ENCODE assay signal across 15 cellular contexts in genomic region chr9:23849379-23849778, GRCh38. TPM values are rescaled to one million over a fixed set of nuclear protein-coding genes. Genes with fewer than 3 reads are reported as not detected.
A peak's percentile ranks its signal among the peaks of the same experiment; 100 is the strongest.
DNase-seq lines count a peak whose midpoint lies in the region; TF ChIP-seq lines count a peak whose summit lies in the region.
"Had no signal": no experiment of that assay in that cellular context is flagged by ENCODE, and none has a peak within 500 bp of the region (broad histone marks: within the 10 kb centered on the region; RNA-seq: fewer than 3 reads in every experiment).

No MANE protein-coding gene starts in this region.

- H3K4me2 ChIP-seq in MM.1S (ENCODE audit: low read depth, low read length): 0 out of 2 replicates have a peak overlapping the region, but pooled peaks have one; percentile 24

- no peaks in the 10 kb centered on the region for H3F3A ChIP-seq in MM.1S (ENCODE audit: insufficient read depth, low read length)

- H3K36me3 ChIP-seq in MM.1S (replicated peaks; ENCODE audit: insufficient read depth, low read length) (no peaks in the 10 kb centered on the region), esophagus muscularis mucosa (no peaks in the 10 kb centered on the region), neuron (ENCODE audit: insufficient read depth, low read length) (no peaks in the 10 kb centered on the region)
- H3K36me3 ChIP-seq: right lobe of liver had no signal

- TF ChIP-seq POLR2A in esophagus muscularis mucosa (IDR thresholded peaks at IDR 0.05; ENCODE audit: low read depth): no peak

- no peak for DNase-seq in MM.1S
- no peak for DNase-seq in esophagus muscularis mucosa (ENCODE audit: extremely low spot score)
- no peak for DNase-seq in NK-92 (lab: John Stamatoyannopoulos, UW; ENCODE audit: unreplicated experiment)
- no peak for DNase-seq in HUDEP-2 (lab: John Stamatoyannopoulos, UW; ENCODE audit: unreplicated experiment in 76 of 76)
- no peak for DNase-seq in activated CD8-positive, alpha-beta memory T cell treated with anti-CD3 and anti-CD28 coated beads, Interleukin-2, amount 50 U/mL, for 4 hours
- no peak for DNase-seq in NCI-H2227 treated with DMSO at 0.1 percent for 48 hours (lab: John Stamatoyannopoulos, UW)
- DNase-seq: activated CD8-positive, alpha-beta T cell treated with anti-CD3 and anti-CD28 coated beads for 36 hours; IMR-90; left colon; NCI-H1092 treated with DMSO at 0.1 percent for 48 hours; right lobe of liver; stimulated activated CD4-positive, alpha-beta T cell treated with anti-CD3 and anti-CD28 coated beads, Interleukin-4, amount 100 ng/mL, for 4 hours had no signal

- TF ChIP-seq CTCF in MM.1S (IDR thresholded peaks at IDR 0.05; ENCODE audit: low read length) (no peak), esophagus muscularis mucosa (IDR thresholded peaks at IDR 0.05) (no peak)

- intact Hi-C loops in esophagus muscularis mucosa (cut with DNase I): no loop called here

- H4K20me1 ChIP-seq in MM.1S (ENCODE audit: insufficient read depth, low read length): no peaks in the 10 kb centered on the region

- H3K4me3 ChIP-seq in GM08714 (ENCODE audit: low read length) (peak overlapping the region; percentile 23; the same call in 1 of the 2 replicates), MM.1S (ENCODE audit: low read length) (no peak overlapping the region; the same call in 1 of the 2 replicates), esophagus muscularis mucosa (peak overlapping the region in 3 of 4 donors; percentile 52 to 63 (median 55)), neuron (ENCODE audit: low read length) (peak overlapping the region; percentile 81)
- H3K4me3 ChIP-seq: right lobe of liver had no signal

- H2AFZ ChIP-seq in MM.1S (ENCODE audit: low read length) (no peak overlapping the region), neuron (ENCODE audit: low read depth, low read length) (peak overlapping the region; percentile 95)

- H3K27ac ChIP-seq in MM.1S (ENCODE audit: low read length) (no peak overlapping the region), esophagus muscularis mucosa (replicated peaks in 1 of 4) (no peak overlapping the region)
- H3K27ac ChIP-seq: right lobe of liver had no signal

- no peaks in the 10 kb centered on the region for H3K79me2 ChIP-seq in MM.1S (ENCODE audit: low read length)

- H3K27me3 ChIP-seq in MM.1S (replicated peaks; ENCODE audit: insufficient read depth, low read length) (no peaks in the 10 kb centered on the region), esophagus muscularis mucosa (peaks cover 0 to 38% (median 4%) of the 10 kb centered on the region in 4 donors), neuron (ENCODE audit: insufficient read depth, low read length) (no peaks in the 10 kb centered on the region)

- no peak for TF ChIP-seq EP300 in esophagus muscularis mucosa (IDR thresholded peaks at IDR 0.05)

- H3K4me1 ChIP-seq in MM.1S (ENCODE audit: low read length) (no peaks in the 10 kb centered on the region), esophagus muscularis mucosa (peaks cover 9 to 26% (median 25%) of the 10 kb centered on the region in 4 donors), neuron (ENCODE audit: insufficient read depth, low read length) (peaks cover 31% of the 10 kb centered on the region)
- H3K4me1 ChIP-seq: right lobe of liver had no signal

- no peaks in the 10 kb centered on the region for H3K9me3 ChIP-seq in MM.1S (replicated peaks; ENCODE audit: insufficient read depth, low read length)
- no peaks in the 10 kb centered on the region for H3K9me3 ChIP-seq in esophagus muscularis mucosa
- H3K9me3 ChIP-seq in neuron (ENCODE audit: low read length): no peaks in the 10 kb centered on the region
- H3K9me3 ChIP-seq: right lobe of liver had no signal

- WGBS in esophagus muscularis mucosa: 28% methylated on average over 5 of the region's 5 CpGs

- no peaks in the 10 kb centered on the region for H3K9me2 ChIP-seq in MM.1S (replicated peaks; ENCODE audit: insufficient read depth, low read length)

- H3K9ac ChIP-seq in MM.1S (ENCODE audit: low read length): no peak overlapping the region

RNA-seq across cellular contexts. Expression of gene ELAVL2, which starts 23.3 kb away (rescaled TPM):
- total RNA-seq in esophagus muscularis mucosa: 1 to 10 TPM in 1 of 4 donors, under 1 TPM in 3; under 0.01 to 1.4 (median 0.84) TPM
- total RNA-seq: activated CD8-positive, alpha-beta T cell treated with anti-CD3 and anti-CD28 coated beads for 36 hours; activated T-helper 1 cell treated with anti-CD3 and anti-CD28 coated beads, Interleukin-12 subunit alpha, Interleukin-12 subunit beta, Interleukin-2, Interleukin-4 antibody, amounts not matched to agents 30 ng/mL and 10 ng/mL and 1 ng/mL, durations not matched to agents 14 hours and 24 hours and 36 hours; right lobe of liver had no signal
